Comparison of ENCODE assay signal across 1 cellular context in the genomic region with DNA sequence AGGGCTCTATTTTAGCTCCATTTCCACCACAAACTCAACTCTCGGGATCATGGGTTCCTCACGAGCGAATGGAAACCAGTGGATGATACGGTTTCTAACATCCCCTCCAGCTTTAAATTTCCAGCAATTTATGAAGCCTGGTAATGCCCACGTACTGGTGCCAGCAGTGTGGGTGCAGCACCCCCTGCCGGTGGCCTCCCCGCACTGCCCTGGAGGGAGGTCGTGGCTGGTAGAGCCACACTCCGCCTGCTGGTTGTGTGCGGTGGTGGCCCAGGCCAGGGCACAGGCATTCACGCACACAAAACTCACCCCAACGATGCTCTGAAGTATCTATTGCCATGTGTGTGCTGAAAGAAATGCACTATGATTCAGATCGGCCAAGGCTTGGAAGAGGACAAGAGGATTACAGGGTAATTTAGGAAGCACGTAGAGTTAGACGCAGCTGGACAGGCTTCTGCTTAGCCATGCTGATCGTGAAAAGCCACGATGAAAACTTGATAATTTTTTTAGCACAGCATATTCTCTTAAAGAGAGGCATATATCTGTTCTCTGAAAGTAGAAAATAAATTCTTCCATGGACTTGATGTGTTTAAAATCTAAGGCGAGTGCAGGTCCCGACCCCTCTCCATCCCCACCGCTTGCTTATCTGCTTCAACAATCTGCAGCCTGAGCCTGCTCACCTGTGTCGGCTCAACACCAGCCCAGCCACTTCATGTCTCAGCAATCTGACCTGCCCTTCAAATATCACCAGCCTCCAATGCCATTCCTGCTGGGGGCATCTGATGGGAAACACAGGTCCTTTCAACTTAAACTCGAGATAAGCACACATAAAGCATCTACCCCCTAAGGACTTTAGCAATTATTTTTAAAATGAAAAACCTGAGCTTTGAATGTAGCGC.
TF ChIP-seq lines count a peak whose summit lies in the region.

No MANE protein-coding gene starts in this region.

TF ChIP-seq in endothelial cell of umbilical vein, 7 proteins besides CTCF, POLR2A, EP300 and RAD21:
- TF ChIP-seq FOS (IDR thresholded peaks at IDR 0.05; ENCODE audit: borderline replicate concordance, insufficient read depth, low read length) (no peak), POLR2AphosphoS5 (IDR thresholded peaks at IDR 0.05; ENCODE audit: insufficient read depth, low read depth, low read length) (no peak), MYC (IDR thresholded peaks at IDR 0.05; ENCODE audit: low read depth, low read length) (peak; percentile 60), JUN (IDR thresholded peaks at IDR 0.05; ENCODE audit: borderline replicate concordance, insufficient read depth, insufficient read length, low read depth) (no peak)
- TF ChIP-seq, protein P1, sequence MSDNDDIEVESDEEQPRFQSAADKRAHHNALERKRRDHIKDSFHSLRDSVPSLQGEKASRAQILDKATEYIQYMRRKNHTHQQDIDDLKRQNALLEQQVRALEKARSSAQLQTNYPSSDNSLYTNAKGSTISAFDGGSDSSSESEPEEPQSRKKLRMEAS (IDR thresholded peaks at IDR 0.05; ENCODE audit: insufficient read depth, insufficient read length), result no peak
